1 cellular context compared by ENCODE assay signal in the genomic region with DNA sequence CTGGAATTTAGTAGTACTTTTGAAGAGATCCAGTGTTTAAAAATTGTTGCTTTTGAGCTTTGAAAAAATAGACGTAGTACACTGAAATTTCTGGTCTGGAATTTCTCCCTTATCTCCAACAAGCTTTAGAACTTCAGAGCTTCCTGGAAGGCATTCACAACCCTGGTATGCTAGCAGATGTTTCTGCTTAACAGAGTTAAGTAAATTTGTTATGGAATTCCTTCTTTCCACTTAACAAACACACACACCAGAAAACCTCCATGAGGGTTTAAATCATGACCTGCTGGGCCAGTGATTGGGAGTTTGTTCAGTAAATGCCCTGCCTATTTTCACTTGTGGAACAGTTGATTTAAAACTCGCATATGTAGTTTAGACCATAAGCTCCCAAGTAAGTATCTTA.
TF ChIP-seq lines count a peak whose summit lies in the region.

No MANE protein-coding gene starts in this region.

TF ChIP-seq in HepG2, 621 proteins besides CTCF, POLR2A, EP300 and RAD21:
- TF ChIP-seq ZFP36L1 (CRISPR knock-in tag; IDR thresholded peaks at IDR 0.05) (no peak), NAIF1 (CRISPR knock-in tag; IDR thresholded peaks at IDR 0.05; ENCODE audit: borderline replicate concordance) (no peak), KDM2A (CRISPR knock-in tag; IDR thresholded peaks at IDR 0.05; ENCODE audit: borderline replicate concordance, low read depth) (no peak), GZF1 (CRISPR knock-in tag; IDR thresholded peaks at IDR 0.05) (no peak), ZNF451 (CRISPR knock-in tag; IDR thresholded peaks at IDR 0.05) (no peak), ZFP36 (IDR thresholded peaks at IDR 0.05; ENCODE audit: borderline replicate concordance, low read depth, low read length, partially characterized antibody) (no peak), PHB2 (IDR thresholded peaks at IDR 0.05; ENCODE audit: partially characterized antibody) (no peak), ZNF558 (CRISPR knock-in tag; IDR thresholded peaks at IDR 0.05; ENCODE audit: borderline replicate concordance) (no peak), FOXK1 (CRISPR knock-in tag; IDR thresholded peaks at IDR 0.05; ENCODE audit: borderline replicate concordance, low read depth) (no peak), ZNF331 (CRISPR knock-in tag; IDR thresholded peaks at IDR 0.05) (no peak), CEBPG (CRISPR knock-in tag; IDR thresholded peaks at IDR 0.05) (no peak), ZNF24 (IDR thresholded peaks at IDR 0.05) (no peak), NPAS2 (CRISPR knock-in tag; IDR thresholded peaks at IDR 0.05; ENCODE audit: borderline replicate concordance) (no peak), LCORL (IDR thresholded peaks at IDR 0.05) (no peak), LCORL (CRISPR knock-in tag; IDR thresholded peaks at IDR 0.05) (no peak)
- TF ChIP-seq, protein P1, sequence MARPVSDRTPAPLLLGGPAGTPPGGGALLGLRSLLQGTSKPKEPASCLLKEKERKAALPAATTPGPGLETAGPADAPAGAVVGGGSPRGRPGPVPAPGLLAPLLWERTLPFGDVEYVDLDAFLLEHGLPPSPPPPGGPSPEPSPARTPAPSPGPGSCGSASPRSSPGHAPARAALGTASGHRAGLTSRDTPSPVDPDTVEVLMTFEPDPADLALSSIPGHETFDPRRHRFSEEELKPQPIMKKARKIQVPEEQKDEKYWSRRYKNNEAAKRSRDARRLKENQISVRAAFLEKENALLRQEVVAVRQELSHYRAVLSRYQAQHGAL (CRISPR knock-in tag; IDR thresholded peaks at IDR 0.05; ENCODE audit: not compliant biosample characterization), result no peak
